Comparison of ENCODE assay signal across 12 cellular contexts in genomic region chr5:57834829-57835554, GRCh38.
DNase-seq lines count a peak whose midpoint lies in the region; ATAC-seq and TF ChIP-seq lines count a peak whose summit lies in the region.
"Had no signal": no experiment of that assay in that cellular context is flagged by ENCODE, and none has a peak within 500 bp of the region (broad histone marks: within the 10 kb centered on the region; RNA-seq: fewer than 3 reads in every experiment).

No MANE protein-coding gene starts in this region.

- no peaks in the 10 kb centered on the region for H3K9me3 Mint-ChIP-seq in natural killer cell treated with Interleukin-12 subunit alpha and Interleukin-12 subunit beta and Interleukin-15 and Interleukin-18, amount 100 ng/mL, for 72 hours

- TF ChIP-seq POLR2A in breast epithelium (IDR thresholded peaks at IDR 0.05), result no peak

- H3K27me3 Mint-ChIP-seq in natural killer cell treated with Interleukin-12 subunit alpha and Interleukin-12 subunit beta and Interleukin-15 and Interleukin-18, amount 100 ng/mL, for 72 hours, result no peaks in the 10 kb centered on the region
- H3K27me3 Mint-ChIP-seq: CD4-positive, CD25-positive, alpha-beta regulatory T cell had no signal

- DNase-seq in COR-L47 (lab: John Stamatoyannopoulos, UW) (peak; percentile 76), NCI-H1105 (lab: John Stamatoyannopoulos, UW) (peak; percentile 9), breast epithelium (ENCODE audit: low spot score in 2 of 2) (no peak), left lobe of liver (ENCODE audit: low spot score) (no peak), hypothalamus (lab: John Stamatoyannopoulos, UW) (no peak), upper lobe of right lung (no peak)
- DNase-seq in natural killer cell treated with Interleukin-12 subunit alpha and Interleukin-12 subunit beta and Interleukin-15 and Interleukin-18, amount 100 ng/mL, for 72 hours (ENCODE audit: low spot score), result no peak
- DNase-seq: activated naive CD4-positive, alpha-beta T cell treated with anti-CD3 and anti-CD28 coated beads, Interleukin-2, amount 50 U/mL, for 16 hours; CD4-positive, CD25-positive, alpha-beta regulatory T cell; heart left ventricle; NCI-H2081 treated with DMSO at 0.1 percent for 48 hours had no signal

- H3K27me3 ChIP-seq in breast epithelium (no peaks in the 10 kb centered on the region), upper lobe of right lung (no peaks in the 10 kb centered on the region)
- H3K27me3 ChIP-seq: heart left ventricle had no signal

- H3K36me3 Mint-ChIP-seq in natural killer cell treated with Interleukin-12 subunit alpha and Interleukin-12 subunit beta and Interleukin-15 and Interleukin-18, amount 100 ng/mL, for 72 hours, result no peaks in the 10 kb centered on the region
- H3K36me3 Mint-ChIP-seq: CD4-positive, CD25-positive, alpha-beta regulatory T cell had no signal

- peak; percentile 21 for ATAC-seq in left lobe of liver
- no peak for ATAC-seq in GM18861 (IDR thresholded peaks at IDR 0.05; ENCODE audit: unreplicated experiment)
- no peak for ATAC-seq in upper lobe of right lung
- no peak for ATAC-seq in natural killer cell treated with Interleukin-12 subunit alpha and Interleukin-12 subunit beta and Interleukin-15 and Interleukin-18, amount 100 ng/mL, for 72 hours

- TF ChIP-seq CTCF in breast epithelium (IDR thresholded peaks at IDR 0.05) (no peak), upper lobe of right lung (IDR thresholded peaks at IDR 0.05) (no peak)

- no peak overlapping the region for H3K4me3 Mint-ChIP-seq in natural killer cell treated with Interleukin-12 subunit alpha and Interleukin-12 subunit beta and Interleukin-15 and Interleukin-18, amount 100 ng/mL, for 72 hours
- H3K4me3 Mint-ChIP-seq: CD4-positive, CD25-positive, alpha-beta regulatory T cell had no signal

- H3K27ac Mint-ChIP-seq in natural killer cell treated with Interleukin-12 subunit alpha and Interleukin-12 subunit beta and Interleukin-15 and Interleukin-18, amount 100 ng/mL, for 72 hours, result no peak overlapping the region
- H3K27ac Mint-ChIP-seq: CD4-positive, CD25-positive, alpha-beta regulatory T cell had no signal

- H3K4me1 ChIP-seq in breast epithelium (no peaks in the 10 kb centered on the region), upper lobe of right lung (no peaks in the 10 kb centered on the region)

- peak overlapping the region; percentile 15 to 22 for H3K27ac ChIP-seq in breast epithelium
- H3K27ac ChIP-seq in upper lobe of right lung, result no peak overlapping the region

- intact Hi-C loops in breast epithelium (cut with DNase I; ENCODE audit: low total_unique reads) (loop anchor here (5.0 kb wide), 1 partner anchor 1162 kb away; no protein-coding TSS in a partner anchor), upper lobe of right lung (cut with DNase I) (no loop called here)

- no peaks in the 10 kb centered on the region for H3K4me1 Mint-ChIP-seq in natural killer cell treated with Interleukin-12 subunit alpha and Interleukin-12 subunit beta and Interleukin-15 and Interleukin-18, amount 100 ng/mL, for 72 hours (ENCODE audit: low read depth in 2 of 2)
- H3K4me1 Mint-ChIP-seq: CD4-positive, CD25-positive, alpha-beta regulatory T cell had no signal

- H3K9me3 ChIP-seq in breast epithelium (no peaks in the 10 kb centered on the region), upper lobe of right lung (no peaks in the 10 kb centered on the region)

- H3K36me3 ChIP-seq in breast epithelium, result no peaks in the 10 kb centered on the region
- no peaks in the 10 kb centered on the region for H3K36me3 ChIP-seq in upper lobe of right lung
- H3K36me3 ChIP-seq: heart left ventricle had no signal

- no peak overlapping the region for H3K4me3 ChIP-seq in breast epithelium
- no peak overlapping the region for H3K4me3 ChIP-seq in upper lobe of right lung
- H3K4me3 ChIP-seq: heart left ventricle had no signal

Comparison
In these comparisons a context has a peak if more than half of its experiments do, and no peak if none do; other contexts are left out.
1. DNase-seq: peak in COR-L47 (single experiment) and NCI-H1105 (single experiment); none in breast epithelium (0 of 2), left lobe of liver (single experiment), hypothalamus (0 of 51), upper lobe of right lung (single experiment) and natural killer cell treated with Interleukin-12 subunit alpha and Interleukin-12 subunit beta and Interleukin-15 and Interleukin-18, amount 100 ng/mL, for 72 hours (single experiment).